Comparison of ENCODE assay signal across 1 cellular context in genomic region chr20:18272451-18272850, GRCh38.
TF ChIP-seq lines count a peak whose summit lies in the region.

No MANE protein-coding gene starts in this region.

TF ChIP-seq in SK-N-SH, 30 proteins besides CTCF, POLR2A, EP300 and RAD21 (continued from another document):
- TF ChIP-seq REST (IDR thresholded peaks at IDR 0.05; ENCODE audit: low read depth, low read length) (no peak), FOSL2 (IDR thresholded peaks at IDR 0.05; ENCODE audit: borderline replicate concordance, low read depth) (no peak), NFIC (IDR thresholded peaks at IDR 0.05; ENCODE audit: borderline replicate concordance) (no peak), RFX5 (IDR thresholded peaks at IDR 0.05; ENCODE audit: low read length) (no peak)
TF ChIP-seq in SK-N-SH: peak in this region for 0.
